ENCODE assay signal across 23 cellular contexts in the genomic region with DNA sequence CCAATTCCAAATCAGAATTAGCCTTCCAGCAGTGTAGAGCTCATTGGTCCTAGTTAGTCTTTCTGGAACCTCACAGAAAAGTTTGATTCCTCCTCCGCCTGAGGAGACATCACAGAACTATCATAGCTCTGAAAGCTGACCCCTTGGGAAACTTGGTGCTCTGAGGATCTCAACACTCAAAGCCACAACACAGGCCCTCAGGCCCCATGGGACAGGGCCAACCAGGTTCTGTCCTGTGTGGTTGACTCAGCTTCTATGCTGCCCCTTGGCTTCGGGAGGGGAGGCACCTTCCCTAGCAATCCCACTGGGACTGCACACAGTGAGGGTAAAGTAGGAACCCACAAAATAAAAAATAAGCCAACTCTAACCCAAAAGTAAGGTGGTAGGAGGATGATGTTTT.
DNase-seq lines count a peak whose midpoint lies in the region; ATAC-seq and TF ChIP-seq lines count a peak whose summit lies in the region.
"Had no signal": no experiment of that assay in that cellular context is flagged by ENCODE, and none has a peak within 500 bp of the region (broad histone marks: within the 10 kb centered on the region; RNA-seq: fewer than 3 reads in every experiment).

No MANE protein-coding gene starts in this region.

- H3K9me3 Mint-ChIP-seq in stimulated activated naive CD8-positive, alpha-beta T cell treated with anti-CD3 and anti-CD28 coated beads, Interleukin-15, amount 100 ng/mL, for 72 hours = no peaks in the 10 kb centered on the region
- H3K9me3 Mint-ChIP-seq in nephron progenitor cell = peaks cover 3% of the 10 kb centered on the region

- no peaks in the 10 kb centered on the region for H3K4me1 Mint-ChIP-seq in stimulated activated naive CD8-positive, alpha-beta T cell treated with anti-CD3 and anti-CD28 coated beads, Interleukin-15, amount 100 ng/mL, for 72 hours
- peaks cover 45% of the 10 kb centered on the region for H3K4me1 Mint-ChIP-seq in nephron progenitor cell
- H3K4me1 Mint-ChIP-seq: CD4-positive, alpha-beta memory T cell had no signal

- no peak overlapping the region for H3K4me3 Mint-ChIP-seq in stimulated activated naive CD8-positive, alpha-beta T cell treated with anti-CD3 and anti-CD28 coated beads, Interleukin-15, amount 100 ng/mL, for 72 hours
- H3K4me3 Mint-ChIP-seq in nephron progenitor cell = no peak overlapping the region
- H3K4me3 Mint-ChIP-seq: CD4-positive, alpha-beta memory T cell had no signal

- H3K36me3 Mint-ChIP-seq in nephron progenitor cell (ENCODE audit: low read depth) = no peaks in the 10 kb centered on the region
- H3K36me3 Mint-ChIP-seq: CD4-positive, alpha-beta memory T cell had no signal

- H3K27me3 Mint-ChIP-seq in stimulated activated naive CD8-positive, alpha-beta T cell treated with anti-CD3 and anti-CD28 coated beads, Interleukin-15, amount 100 ng/mL, for 72 hours = peaks cover 54% of the 10 kb centered on the region
- H3K27me3 Mint-ChIP-seq in nephron progenitor cell (ENCODE audit: low read depth, poor library complexity) = peaks cover 20% of the 10 kb centered on the region

- no peak for TF ChIP-seq CTCF in nephron progenitor cell (IDR thresholded peaks at IDR 0.05)

- ATAC-seq in stimulated activated naive CD8-positive, alpha-beta T cell treated with anti-CD3 and anti-CD28 coated beads, Interleukin-15, Interleukin-2, amounts not matched to agents 100 U/mL and 50 U/mL, for 24 hours = peak; percentile 16
- ATAC-seq in stimulated activated naive CD8-positive, alpha-beta T cell treated with anti-CD3 and anti-CD28 coated beads, Interleukin-15, amount 100 ng/mL, for 72 hours = no peak
- ATAC-seq: HCT116, HepG2, K562 had no signal

- no peak overlapping the region for H3K27ac Mint-ChIP-seq in stimulated activated naive CD8-positive, alpha-beta T cell treated with anti-CD3 and anti-CD28 coated beads, Interleukin-15, amount 100 ng/mL, for 72 hours
- H3K27ac Mint-ChIP-seq in nephron progenitor cell = peak overlapping the region; percentile 64

- DNase-seq in stimulated activated naive CD8-positive, alpha-beta T cell treated with anti-CD3 and anti-CD28 coated beads, Interleukin-15, Interleukin-2, amounts not matched to agents 100 U/mL and 50 U/mL, for 24 hours = no peak
- DNase-seq in stimulated activated naive CD8-positive, alpha-beta T cell treated with anti-CD3 and anti-CD28 coated beads, Interleukin-15, amount 100 ng/mL, for 72 hours = no peak
- DNase-seq in RPMI7951 (ENCODE audit: low read depth) = peak; percentile 81
- DNase-seq in nephron progenitor cell = no peak
- DNase-seq in HK-2 (ENCODE audit: unreplicated experiment) = no peak
- DNase-seq in NCI-H774 (lab: John Stamatoyannopoulos, UW) = no peak
- DNase-seq in stimulated activated naive CD4-positive, alpha-beta T cell (lab: John Stamatoyannopoulos, UW) = no peak
- DNase-seq: C1 segment of cervical spinal cord; CD4-positive, alpha-beta memory T cell; COR-L47; GF-D8; Kasumi-1; MV-4-11; NCI-H1105 treated with DMSO at 0.1 percent for 48 hours; NCI-H146; NCI-H1930; NCI-H2107; NCI-H446 treated with DMSO at 0.1 percent for 48 hours; NCI-H526; SHP77 had no signal
